Comparison of ENCODE assay signal across 1 cellular context in the genomic region with DNA sequence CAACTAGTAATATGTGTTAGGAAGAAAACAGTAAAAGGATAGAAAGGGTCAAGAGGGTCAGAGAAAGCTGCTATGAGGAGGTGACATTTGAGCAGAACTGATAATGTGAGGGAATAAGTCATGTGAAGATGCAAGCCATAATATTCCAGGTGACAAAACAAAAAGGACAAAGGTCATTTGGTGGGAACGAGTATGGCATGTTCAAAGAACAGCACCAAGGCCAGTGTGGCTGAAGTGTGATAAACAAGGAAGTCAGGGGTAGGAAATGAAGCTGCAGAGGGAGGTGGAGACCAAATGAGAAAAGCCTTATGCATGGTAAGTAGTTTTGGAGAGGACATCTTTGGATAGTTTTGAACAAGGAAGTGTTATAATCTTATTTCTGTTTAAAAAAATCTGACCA.
TF ChIP-seq lines count a peak whose summit lies in the region.

No MANE protein-coding gene starts in this region.

TF ChIP-seq in HepG2, 621 proteins besides CTCF, POLR2A, EP300 and RAD21 (continues in another document):
- TF ChIP-seq ESRRA (CRISPR knock-in tag; IDR thresholded peaks at IDR 0.05; ENCODE audit: low read depth) (peak; percentile 74; the same call in 1 of the 2 replicates), ZNF772 (CRISPR knock-in tag; IDR thresholded peaks at IDR 0.05) (peak; percentile 78; the same call in 1 of the 2 replicates), SAP130 (CRISPR knock-in tag; IDR thresholded peaks at IDR 0.05; ENCODE audit: low read depth) (peak; percentile 85), NFYC (CRISPR knock-in tag; IDR thresholded peaks at IDR 0.05) (no peak), GABPA (IDR thresholded peaks at IDR 0.05; ENCODE audit: low read depth, low read length) (no peak), GABPA (CRISPR knock-in tag; IDR thresholded peaks at IDR 0.05; ENCODE audit: low read depth) (0 out of 2 replicates have a peak, but pooled peaks have one; percentile 36), FOXO1 (CRISPR knock-in tag; IDR thresholded peaks at IDR 0.05) (peak; percentile 97), ZBTB7A (CRISPR knock-in tag; IDR thresholded peaks at IDR 0.05) (no peak), ZNF468 (CRISPR knock-in tag; IDR thresholded peaks at IDR 0.05) (no peak), CREM (IDR thresholded peaks at IDR 0.05) (0 out of 2 replicates have a peak, but pooled peaks have one; percentile 39), CREM (CRISPR knock-in tag; IDR thresholded peaks at IDR 0.05) (no peak), ZKSCAN8 (CRISPR knock-in tag; IDR thresholded peaks at IDR 0.05; ENCODE audit: borderline replicate concordance) (peak; percentile 49; the same call in 1 of the 2 replicates), BHLHE40 (IDR thresholded peaks at IDR 0.05; ENCODE audit: low read length) (0 out of 2 replicates have a peak, but pooled peaks have one; percentile 36), GABPB1 (CRISPR knock-in tag; IDR thresholded peaks at IDR 0.05) (peak; percentile 36; the same call in 1 of the 2 replicates), ZNF616 (CRISPR knock-in tag; IDR thresholded peaks at IDR 0.05; ENCODE audit: low read depth) (no peak), ETV5 (CRISPR knock-in tag; IDR thresholded peaks at IDR 0.05; ENCODE audit: borderline replicate concordance) (peak; percentile 61; the same call in 1 of the 2 replicates), HNF4G (IDR thresholded peaks at IDR 0.05; ENCODE audit: borderline replicate concordance, low read depth, low read length) (peak; percentile 79), HNF4G (CRISPR knock-in tag; IDR thresholded peaks at IDR 0.05; ENCODE audit: borderline replicate concordance, low read depth) (peak; percentile 96; the same call in 1 of the 2 replicates), ZFP37 (CRISPR knock-in tag; IDR thresholded peaks at IDR 0.05; ENCODE audit: borderline replicate concordance) (0 out of 2 replicates have a peak, but pooled peaks have one; percentile 55), ZNF644 (CRISPR knock-in tag; IDR thresholded peaks at IDR 0.05; ENCODE audit: low read depth) (peak; percentile 95), HOXA3 (CRISPR knock-in tag; IDR thresholded peaks at IDR 0.05) (peak; percentile 55), FOXJ3 (CRISPR knock-in tag; IDR thresholded peaks at IDR 0.05; ENCODE audit: borderline replicate concordance) (peak; percentile 80; the same call in 1 of the 2 replicates), CREB1 (IDR thresholded peaks at IDR 0.05) (no peak), CREB1 (CRISPR knock-in tag; IDR thresholded peaks at IDR 0.05) (peak; percentile 43; the same call in 1 of the 2 replicates), ZFY (CRISPR knock-in tag; IDR thresholded peaks at IDR 0.05) (0 out of 2 replicates have a peak, but pooled peaks have one; percentile 27), TBL1XR1 (IDR thresholded peaks at IDR 0.05; ENCODE audit: borderline replicate concordance, low read length, partially characterized antibody) (peak; percentile 38), CEBPG (CRISPR knock-in tag; IDR thresholded peaks at IDR 0.05) (peak; percentile 46; the same call in 1 of the 2 replicates), SALL1 (CRISPR knock-in tag; IDR thresholded peaks at IDR 0.05) (peak; percentile 92; the same call in 1 of the 2 replicates), SRF (IDR thresholded peaks at IDR 0.05; ENCODE audit: low read depth, low read length) (no peak), TARDBP (CRISPR knock-in tag; IDR thresholded peaks at IDR 0.05) (peak; percentile 34; the same call in 1 of the 2 replicates), ZNF567 (CRISPR knock-in tag; IDR thresholded peaks at IDR 0.05; ENCODE audit: borderline replicate concordance) (no peak), PAWR (CRISPR knock-in tag; IDR thresholded peaks at IDR 0.05; ENCODE audit: borderline replicate concordance) (no peak), WIZ (CRISPR knock-in tag; IDR thresholded peaks at IDR 0.05) (0 out of 2 replicates have a peak, but pooled peaks have one; percentile 64), ISL2 (CRISPR knock-in tag; IDR thresholded peaks at IDR 0.05) (peak; percentile 59; the same call in 1 of the 2 replicates), NR2C2 (CRISPR knock-in tag; IDR thresholded peaks at IDR 0.05; ENCODE audit: borderline replicate concordance) (peak; percentile 68), ZNF556 (CRISPR knock-in tag; IDR thresholded peaks at IDR 0.05; ENCODE audit: borderline replicate concordance) (peak; percentile 58; the same call in 1 of the 2 replicates), ATF7 (IDR thresholded peaks at IDR 0.05) (no peak), ATF7 (CRISPR knock-in tag; IDR thresholded peaks at IDR 0.05) (peak; percentile 28; the same call in 1 of the 2 replicates), TCF7 (IDR thresholded peaks at IDR 0.05; ENCODE audit: low read depth) (peak; percentile 62)
- TF ChIP-seq, protein P1, sequence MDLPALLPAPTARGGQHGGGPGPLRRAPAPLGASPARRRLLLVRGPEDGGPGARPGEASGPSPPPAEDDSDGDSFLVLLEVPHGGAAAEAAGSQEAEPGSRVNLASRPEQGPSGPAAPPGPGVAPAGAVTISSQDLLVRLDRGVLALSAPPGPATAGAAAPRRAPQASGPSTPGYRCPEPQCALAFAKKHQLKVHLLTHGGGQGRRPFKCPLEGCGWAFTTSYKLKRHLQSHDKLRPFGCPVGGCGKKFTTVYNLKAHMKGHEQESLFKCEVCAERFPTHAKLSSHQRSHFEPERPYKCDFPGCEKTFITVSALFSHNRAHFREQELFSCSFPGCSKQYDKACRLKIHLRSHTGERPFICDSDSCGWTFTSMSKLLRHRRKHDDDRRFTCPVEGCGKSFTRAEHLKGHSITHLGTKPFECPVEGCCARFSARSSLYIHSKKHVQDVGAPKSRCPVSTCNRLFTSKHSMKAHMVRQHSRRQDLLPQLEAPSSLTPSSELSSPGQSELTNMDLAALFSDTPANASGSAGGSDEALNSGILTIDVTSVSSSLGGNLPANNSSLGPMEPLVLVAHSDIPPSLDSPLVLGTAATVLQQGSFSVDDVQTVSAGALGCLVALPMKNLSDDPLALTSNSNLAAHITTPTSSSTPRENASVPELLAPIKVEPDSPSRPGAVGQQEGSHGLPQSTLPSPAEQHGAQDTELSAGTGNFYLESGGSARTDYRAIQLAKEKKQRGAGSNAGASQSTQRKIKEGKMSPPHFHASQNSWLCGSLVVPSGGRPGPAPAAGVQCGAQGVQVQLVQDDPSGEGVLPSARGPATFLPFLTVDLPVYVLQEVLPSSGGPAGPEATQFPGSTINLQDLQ (CRISPR knock-in tag; IDR thresholded peaks at IDR 0.05), result no peak
- TF ChIP-seq, protein P2, sequence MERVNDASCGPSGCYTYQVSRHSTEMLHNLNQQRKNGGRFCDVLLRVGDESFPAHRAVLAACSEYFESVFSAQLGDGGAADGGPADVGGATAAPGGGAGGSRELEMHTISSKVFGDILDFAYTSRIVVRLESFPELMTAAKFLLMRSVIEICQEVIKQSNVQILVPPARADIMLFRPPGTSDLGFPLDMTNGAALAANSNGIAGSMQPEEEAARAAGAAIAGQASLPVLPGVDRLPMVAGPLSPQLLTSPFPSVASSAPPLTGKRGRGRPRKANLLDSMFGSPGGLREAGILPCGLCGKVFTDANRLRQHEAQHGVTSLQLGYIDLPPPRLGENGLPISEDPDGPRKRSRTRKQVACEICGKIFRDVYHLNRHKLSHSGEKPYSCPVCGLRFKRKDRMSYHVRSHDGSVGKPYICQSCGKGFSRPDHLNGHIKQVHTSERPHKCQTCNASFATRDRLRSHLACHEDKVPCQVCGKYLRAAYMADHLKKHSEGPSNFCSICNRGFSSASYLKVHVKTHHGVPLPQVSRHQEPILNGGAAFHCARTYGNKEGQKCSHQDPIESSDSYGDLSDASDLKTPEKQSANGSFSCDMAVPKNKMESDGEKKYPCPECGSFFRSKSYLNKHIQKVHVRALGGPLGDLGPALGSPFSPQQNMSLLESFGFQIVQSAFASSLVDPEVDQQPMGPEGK (CRISPR knock-in tag; IDR thresholded peaks at IDR 0.05), result 0 out of 2 replicates have a peak, but pooled peaks have one; percentile 32
- TF ChIP-seq, protein P3, sequence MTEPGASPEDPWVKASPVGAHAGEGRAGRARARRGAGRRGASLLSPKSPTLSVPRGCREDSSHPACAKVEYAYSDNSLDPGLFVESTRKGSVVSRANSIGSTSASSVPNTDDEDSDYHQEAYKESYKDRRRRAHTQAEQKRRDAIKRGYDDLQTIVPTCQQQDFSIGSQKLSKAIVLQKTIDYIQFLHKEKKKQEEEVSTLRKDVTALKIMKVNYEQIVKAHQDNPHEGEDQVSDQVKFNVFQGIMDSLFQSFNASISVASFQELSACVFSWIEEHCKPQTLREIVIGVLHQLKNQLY (CRISPR knock-in tag; IDR thresholded peaks at IDR 0.05), result peak; percentile 78
- TF ChIP-seq, protein P4, sequence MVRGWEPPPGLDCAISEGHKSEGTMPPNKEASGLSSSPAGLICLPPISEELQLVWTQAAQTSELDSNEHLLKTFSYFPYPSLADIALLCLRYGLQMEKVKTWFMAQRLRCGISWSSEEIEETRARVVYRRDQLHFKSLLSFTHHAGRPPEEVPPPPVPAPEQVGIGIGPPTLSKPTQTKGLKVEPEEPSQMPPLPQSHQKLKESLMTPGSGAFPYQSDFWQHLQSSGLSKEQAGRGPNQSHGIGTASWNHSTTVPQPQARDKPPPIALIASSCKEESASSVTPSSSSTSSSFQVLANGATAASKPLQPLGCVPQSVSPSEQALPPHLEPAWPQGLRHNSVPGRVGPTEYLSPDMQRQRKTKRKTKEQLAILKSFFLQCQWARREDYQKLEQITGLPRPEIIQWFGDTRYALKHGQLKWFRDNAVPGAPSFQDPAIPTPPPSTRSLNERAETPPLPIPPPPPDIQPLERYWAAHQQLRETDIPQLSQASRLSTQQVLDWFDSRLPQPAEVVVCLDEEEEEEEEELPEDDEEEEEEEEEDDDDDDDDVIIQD (CRISPR knock-in tag; IDR thresholded peaks at IDR 0.05; ENCODE audit: low read depth), result peak; percentile 98
- TF ChIP-seq, protein P5, sequence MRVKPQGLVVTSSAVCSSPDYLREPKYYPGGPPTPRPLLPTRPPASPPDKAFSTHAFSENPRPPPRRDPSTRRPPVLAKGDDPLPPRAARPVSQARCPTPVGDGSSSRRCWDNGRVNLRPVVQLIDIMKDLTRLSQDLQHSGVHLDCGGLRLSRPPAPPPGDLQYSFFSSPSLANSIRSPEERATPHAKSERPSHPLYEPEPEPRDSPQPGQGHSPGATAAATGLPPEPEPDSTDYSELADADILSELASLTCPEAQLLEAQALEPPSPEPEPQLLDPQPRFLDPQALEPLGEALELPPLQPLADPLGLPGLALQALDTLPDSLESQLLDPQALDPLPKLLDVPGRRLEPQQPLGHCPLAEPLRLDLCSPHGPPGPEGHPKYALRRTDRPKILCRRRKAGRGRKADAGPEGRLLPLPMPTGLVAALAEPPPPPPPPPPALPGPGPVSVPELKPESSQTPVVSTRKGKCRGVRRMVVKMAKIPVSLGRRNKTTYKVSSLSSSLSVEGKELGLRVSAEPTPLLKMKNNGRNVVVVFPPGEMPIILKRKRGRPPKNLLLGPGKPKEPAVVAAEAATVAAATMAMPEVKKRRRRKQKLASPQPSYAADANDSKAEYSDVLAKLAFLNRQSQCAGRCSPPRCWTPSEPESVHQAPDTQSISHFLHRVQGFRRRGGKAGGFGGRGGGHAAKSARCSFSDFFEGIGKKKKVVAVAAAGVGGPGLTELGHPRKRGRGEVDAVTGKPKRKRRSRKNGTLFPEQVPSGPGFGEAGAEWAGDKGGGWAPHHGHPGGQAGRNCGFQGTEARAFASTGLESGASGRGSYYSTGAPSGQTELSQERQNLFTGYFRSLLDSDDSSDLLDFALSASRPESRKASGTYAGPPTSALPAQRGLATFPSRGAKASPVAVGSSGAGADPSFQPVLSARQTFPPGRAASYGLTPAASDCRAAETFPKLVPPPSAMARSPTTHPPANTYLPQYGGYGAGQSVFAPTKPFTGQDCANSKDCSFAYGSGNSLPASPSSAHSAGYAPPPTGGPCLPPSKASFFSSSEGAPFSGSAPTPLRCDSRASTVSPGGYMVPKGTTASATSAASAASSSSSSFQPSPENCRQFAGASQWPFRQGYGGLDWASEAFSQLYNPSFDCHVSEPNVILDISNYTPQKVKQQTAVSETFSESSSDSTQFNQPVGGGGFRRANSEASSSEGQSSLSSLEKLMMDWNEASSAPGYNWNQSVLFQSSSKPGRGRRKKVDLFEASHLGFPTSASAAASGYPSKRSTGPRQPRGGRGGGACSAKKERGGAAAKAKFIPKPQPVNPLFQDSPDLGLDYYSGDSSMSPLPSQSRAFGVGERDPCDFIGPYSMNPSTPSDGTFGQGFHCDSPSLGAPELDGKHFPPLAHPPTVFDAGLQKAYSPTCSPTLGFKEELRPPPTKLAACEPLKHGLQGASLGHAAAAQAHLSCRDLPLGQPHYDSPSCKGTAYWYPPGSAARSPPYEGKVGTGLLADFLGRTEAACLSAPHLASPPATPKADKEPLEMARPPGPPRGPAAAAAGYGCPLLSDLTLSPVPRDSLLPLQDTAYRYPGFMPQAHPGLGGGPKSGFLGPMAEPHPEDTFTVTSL (CRISPR knock-in tag; IDR thresholded peaks at IDR 0.05; ENCODE audit: borderline replicate concordance), result peak; percentile 80; the same call in 1 of the 2 replicates
- TF ChIP-seq, protein P6, sequence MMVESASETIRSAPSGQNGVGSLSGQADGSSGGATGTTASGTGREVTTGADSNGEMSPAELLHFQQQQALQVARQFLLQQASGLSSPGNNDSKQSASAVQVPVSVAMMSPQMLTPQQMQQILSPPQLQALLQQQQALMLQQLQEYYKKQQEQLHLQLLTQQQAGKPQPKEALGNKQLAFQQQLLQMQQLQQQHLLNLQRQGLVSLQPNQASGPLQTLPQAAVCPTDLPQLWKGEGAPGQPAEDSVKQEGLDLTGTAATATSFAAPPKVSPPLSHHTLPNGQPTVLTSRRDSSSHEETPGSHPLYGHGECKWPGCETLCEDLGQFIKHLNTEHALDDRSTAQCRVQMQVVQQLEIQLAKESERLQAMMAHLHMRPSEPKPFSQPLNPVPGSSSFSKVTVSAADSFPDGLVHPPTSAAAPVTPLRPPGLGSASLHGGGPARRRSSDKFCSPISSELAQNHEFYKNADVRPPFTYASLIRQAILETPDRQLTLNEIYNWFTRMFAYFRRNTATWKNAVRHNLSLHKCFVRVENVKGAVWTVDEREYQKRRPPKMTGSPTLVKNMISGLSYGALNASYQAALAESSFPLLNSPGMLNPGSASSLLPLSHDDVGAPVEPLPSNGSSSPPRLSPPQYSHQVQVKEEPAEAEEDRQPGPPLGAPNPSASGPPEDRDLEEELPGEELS (CRISPR knock-in tag; IDR thresholded peaks at IDR 0.05), result peak; percentile 83
- TF ChIP-seq, protein P7, sequence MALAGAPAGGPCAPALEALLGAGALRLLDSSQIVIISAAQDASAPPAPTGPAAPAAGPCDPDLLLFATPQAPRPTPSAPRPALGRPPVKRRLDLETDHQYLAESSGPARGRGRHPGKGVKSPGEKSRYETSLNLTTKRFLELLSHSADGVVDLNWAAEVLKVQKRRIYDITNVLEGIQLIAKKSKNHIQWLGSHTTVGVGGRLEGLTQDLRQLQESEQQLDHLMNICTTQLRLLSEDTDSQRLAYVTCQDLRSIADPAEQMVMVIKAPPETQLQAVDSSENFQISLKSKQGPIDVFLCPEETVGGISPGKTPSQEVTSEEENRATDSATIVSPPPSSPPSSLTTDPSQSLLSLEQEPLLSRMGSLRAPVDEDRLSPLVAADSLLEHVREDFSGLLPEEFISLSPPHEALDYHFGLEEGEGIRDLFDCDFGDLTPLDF (CRISPR knock-in tag; IDR thresholded peaks at IDR 0.05), result no peak
